Comparison of ENCODE assay signal across 1 cellular context in the genomic region with DNA sequence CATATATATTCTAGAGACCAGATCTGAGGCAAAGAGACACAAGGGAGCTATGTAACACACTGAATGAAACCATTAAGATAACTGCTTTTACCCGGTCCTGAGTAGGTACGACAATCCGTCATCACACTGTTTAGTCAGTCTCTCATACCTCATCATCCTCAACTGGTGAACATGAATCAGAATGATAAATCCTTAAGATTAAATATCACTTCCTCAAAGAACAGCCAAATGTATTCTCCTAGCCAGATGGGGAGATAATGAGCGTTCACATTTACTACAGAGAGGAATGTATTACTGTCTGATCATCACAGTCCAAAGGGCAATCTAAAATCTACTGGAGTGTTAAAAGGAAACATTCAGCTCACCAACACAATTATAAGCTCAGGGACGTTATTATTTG.
TF ChIP-seq lines count a peak whose summit lies in the region.

No MANE protein-coding gene starts in this region.

TF ChIP-seq in SK-N-SH, 30 proteins besides CTCF, POLR2A, EP300 and RAD21 (continued from another document):
- TF ChIP-seq, protein P1, sequence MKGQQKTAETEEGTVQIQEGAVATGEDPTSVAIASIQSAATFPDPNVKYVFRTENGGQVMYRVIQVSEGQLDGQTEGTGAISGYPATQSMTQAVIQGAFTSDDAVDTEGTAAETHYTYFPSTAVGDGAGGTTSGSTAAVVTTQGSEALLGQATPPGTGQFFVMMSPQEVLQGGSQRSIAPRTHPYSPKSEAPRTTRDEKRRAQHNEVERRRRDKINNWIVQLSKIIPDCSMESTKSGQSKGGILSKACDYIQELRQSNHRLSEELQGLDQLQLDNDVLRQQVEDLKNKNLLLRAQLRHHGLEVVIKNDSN (IDR thresholded peaks at IDR 0.05; ENCODE audit: borderline replicate concordance, low read depth), result no peak
- TF ChIP-seq GABPA (IDR thresholded peaks at IDR 0.05; ENCODE audit: low read depth) (no peak), NFIC (IDR thresholded peaks at IDR 0.05; ENCODE audit: borderline replicate concordance) (peak; percentile 36; the same call in 1 of the 2 replicates), TCF12 (IDR thresholded peaks at IDR 0.05) (peak; percentile 41; the same call in 1 of the 2 replicates), RCOR1 (IDR thresholded peaks at IDR 0.05; ENCODE audit: low read length) (no peak), TAF1 (IDR thresholded peaks at IDR 0.05; ENCODE audit: borderline replicate concordance, low read depth, low read length) (no peak), ELF1 (IDR thresholded peaks at IDR 0.05) (peak; percentile 36; the same call in 1 of the 2 replicates), RFX5 (IDR thresholded peaks at IDR 0.05; ENCODE audit: low read length) (no peak), FOSL2 (IDR thresholded peaks at IDR 0.05; ENCODE audit: borderline replicate concordance, low read depth) (peak; percentile 6; the same call in 1 of the 2 replicates), CHD2 (IDR thresholded peaks at IDR 0.05; ENCODE audit: low read length, partially characterized antibody) (no peak), FOXM1 (IDR thresholded peaks at IDR 0.05; ENCODE audit: low read depth) (no peak)
- TF ChIP-seq, protein P2, sequence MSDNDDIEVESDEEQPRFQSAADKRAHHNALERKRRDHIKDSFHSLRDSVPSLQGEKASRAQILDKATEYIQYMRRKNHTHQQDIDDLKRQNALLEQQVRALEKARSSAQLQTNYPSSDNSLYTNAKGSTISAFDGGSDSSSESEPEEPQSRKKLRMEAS (IDR thresholded peaks at IDR 0.05; ENCODE audit: low read depth), result no peak
- TF ChIP-seq, protein P3, sequence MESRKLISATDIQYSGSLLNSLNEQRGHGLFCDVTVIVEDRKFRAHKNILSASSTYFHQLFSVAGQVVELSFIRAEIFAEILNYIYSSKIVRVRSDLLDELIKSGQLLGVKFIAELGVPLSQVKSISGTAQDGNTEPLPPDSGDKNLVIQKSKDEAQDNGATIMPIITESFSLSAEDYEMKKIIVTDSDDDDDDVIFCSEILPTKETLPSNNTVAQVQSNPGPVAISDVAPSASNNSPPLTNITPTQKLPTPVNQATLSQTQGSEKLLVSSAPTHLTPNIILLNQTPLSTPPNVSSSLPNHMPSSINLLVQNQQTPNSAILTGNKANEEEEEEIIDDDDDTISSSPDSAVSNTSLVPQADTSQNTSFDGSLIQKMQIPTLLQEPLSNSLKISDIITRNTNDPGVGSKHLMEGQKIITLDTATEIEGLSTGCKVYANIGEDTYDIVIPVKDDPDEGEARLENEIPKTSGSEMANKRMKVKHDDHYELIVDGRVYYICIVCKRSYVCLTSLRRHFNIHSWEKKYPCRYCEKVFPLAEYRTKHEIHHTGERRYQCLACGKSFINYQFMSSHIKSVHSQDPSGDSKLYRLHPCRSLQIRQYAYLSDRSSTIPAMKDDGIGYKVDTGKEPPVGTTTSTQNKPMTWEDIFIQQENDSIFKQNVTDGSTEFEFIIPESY (IDR thresholded peaks at IDR 0.05; ENCODE audit: borderline replicate concordance, low read depth), result no peak
